Comparison of ENCODE assay signal across 1 cellular context in the genomic region with DNA sequence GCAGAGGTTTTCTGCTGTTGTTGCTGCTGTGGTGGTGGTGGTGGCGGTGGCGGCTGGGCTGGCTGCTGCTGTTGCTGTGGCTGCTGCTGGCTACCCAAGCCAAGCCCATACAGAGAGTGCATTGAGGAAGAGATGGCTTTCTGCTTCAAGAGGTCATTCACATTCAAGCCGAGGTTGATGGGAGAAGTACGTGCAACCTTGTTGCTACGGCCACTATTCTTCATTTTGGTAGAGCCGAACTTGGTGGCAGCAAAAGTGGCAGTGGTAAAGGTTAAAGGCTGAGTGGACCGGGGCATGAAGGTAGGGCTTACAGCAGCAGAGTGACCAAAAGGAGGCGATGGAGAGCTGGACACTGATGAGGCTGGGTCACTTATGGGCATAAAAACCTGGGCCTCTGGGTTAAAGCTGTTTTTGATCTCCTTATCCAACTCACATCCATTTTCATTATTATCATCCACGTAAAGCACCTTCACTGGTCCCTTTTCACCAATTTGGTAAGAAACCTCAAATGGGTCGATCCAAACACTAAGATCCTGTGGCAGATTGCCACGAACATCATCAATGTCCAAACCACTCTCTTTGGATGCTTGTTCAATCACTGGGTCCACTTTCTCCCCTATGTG.
TF ChIP-seq lines count a peak whose summit lies in the region.

No MANE protein-coding gene starts in this region.

TF ChIP-seq in GM23338, 12 proteins besides CTCF, POLR2A, EP300 and RAD21 (continued from another document):
- TF ChIP-seq ZNF462 (CRISPR knock-in tag; IDR thresholded peaks at IDR 0.05) (no peak), JUNB (IDR thresholded peaks at IDR 0.05; ENCODE audit: unreplicated experiment) (no peak), NANOG (IDR thresholded peaks at IDR 0.05; ENCODE audit: borderline replicate concordance) (no peak)
- TF ChIP-seq, protein P1, sequence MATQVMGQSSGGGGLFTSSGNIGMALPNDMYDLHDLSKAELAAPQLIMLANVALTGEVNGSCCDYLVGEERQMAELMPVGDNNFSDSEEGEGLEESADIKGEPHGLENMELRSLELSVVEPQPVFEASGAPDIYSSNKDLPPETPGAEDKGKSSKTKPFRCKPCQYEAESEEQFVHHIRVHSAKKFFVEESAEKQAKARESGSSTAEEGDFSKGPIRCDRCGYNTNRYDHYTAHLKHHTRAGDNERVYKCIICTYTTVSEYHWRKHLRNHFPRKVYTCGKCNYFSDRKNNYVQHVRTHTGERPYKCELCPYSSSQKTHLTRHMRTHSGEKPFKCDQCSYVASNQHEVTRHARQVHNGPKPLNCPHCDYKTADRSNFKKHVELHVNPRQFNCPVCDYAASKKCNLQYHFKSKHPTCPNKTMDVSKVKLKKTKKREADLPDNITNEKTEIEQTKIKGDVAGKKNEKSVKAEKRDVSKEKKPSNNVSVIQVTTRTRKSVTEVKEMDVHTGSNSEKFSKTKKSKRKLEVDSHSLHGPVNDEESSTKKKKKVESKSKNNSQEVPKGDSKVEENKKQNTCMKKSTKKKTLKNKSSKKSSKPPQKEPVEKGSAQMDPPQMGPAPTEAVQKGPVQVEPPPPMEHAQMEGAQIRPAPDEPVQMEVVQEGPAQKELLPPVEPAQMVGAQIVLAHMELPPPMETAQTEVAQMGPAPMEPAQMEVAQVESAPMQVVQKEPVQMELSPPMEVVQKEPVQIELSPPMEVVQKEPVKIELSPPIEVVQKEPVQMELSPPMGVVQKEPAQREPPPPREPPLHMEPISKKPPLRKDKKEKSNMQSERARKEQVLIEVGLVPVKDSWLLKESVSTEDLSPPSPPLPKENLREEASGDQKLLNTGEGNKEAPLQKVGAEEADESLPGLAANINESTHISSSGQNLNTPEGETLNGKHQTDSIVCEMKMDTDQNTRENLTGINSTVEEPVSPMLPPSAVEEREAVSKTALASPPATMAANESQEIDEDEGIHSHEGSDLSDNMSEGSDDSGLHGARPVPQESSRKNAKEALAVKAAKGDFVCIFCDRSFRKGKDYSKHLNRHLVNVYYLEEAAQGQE (IDR thresholded peaks at IDR 0.05; ENCODE audit: unreplicated experiment) = no peak
- TF ChIP-seq, protein P2, sequence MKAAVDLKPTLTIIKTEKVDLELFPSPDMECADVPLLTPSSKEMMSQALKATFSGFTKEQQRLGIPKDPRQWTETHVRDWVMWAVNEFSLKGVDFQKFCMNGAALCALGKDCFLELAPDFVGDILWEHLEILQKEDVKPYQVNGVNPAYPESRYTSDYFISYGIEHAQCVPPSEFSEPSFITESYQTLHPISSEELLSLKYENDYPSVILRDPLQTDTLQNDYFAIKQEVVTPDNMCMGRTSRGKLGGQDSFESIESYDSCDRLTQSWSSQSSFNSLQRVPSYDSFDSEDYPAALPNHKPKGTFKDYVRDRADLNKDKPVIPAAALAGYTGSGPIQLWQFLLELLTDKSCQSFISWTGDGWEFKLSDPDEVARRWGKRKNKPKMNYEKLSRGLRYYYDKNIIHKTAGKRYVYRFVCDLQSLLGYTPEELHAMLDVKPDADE (IDR thresholded peaks at IDR 0.05) = no peak
